8 cellular contexts compared by ENCODE assay signal in the genomic region with DNA sequence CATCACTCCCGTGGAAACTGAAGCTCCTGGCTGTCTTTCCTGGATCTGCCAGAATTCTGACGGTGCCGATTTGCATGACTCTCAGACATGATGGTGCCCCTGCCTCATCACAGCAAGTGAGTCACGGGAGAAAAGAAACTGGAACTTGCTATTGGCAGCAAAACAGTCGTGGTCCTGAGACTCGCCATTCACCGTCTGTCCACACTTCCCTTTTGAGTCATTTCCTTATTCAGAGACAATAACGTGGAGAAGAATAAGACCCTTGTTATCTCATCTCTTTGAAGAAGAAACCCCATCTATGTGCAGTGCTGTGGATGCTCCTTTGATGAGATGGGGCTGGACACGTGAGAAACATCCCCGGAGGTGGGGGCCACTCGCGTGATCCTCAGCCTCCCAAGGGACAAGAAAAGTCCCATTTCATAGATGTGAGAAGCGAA. TPM values are rescaled to one million over a fixed set of nuclear protein-coding genes. Genes with fewer than 3 reads are reported as not detected.
A peak's percentile ranks its signal among the peaks of the same experiment; 100 is the strongest.
DNase-seq lines count a peak whose midpoint lies in the region; ATAC-seq and TF ChIP-seq lines count a peak whose summit lies in the region.

No MANE protein-coding gene starts in this region.

- H3K4me3 Mint-ChIP-seq in activated CD4-positive, alpha-beta memory T cell treated with anti-CD3 and anti-CD28 coated beads, Interleukin-2, amount 10 ng/mL, durations not matched to agents 7 days and 5 days, result peak overlapping the region; percentile 59

- peaks cover 7% of the 10 kb centered on the region for H3K27me3 Mint-ChIP-seq in activated CD4-positive, alpha-beta memory T cell treated with anti-CD3 and anti-CD28 coated beads, Interleukin-2, amount 10 ng/mL, durations not matched to agents 7 days and 5 days

- POLR2A ChIA-PET in activated CD4-positive, alpha-beta memory T cell treated with anti-CD3 and anti-CD28 coated beads, Interleukin-2, amount 10 ng/mL, durations not matched to agents 7 days and 5 days (lab: Charles Lee), result interaction anchor here (1.8 kb wide), 1 partner anchor 31 kb away, joined by 5 read pairs; a partner anchor contains a TSS

- TF ChIP-seq POLR2A in GM19099 (IDR thresholded peaks at IDR 0.05; ENCODE audit: extremely low read depth, insufficient read length, low read depth), result peak; percentile 1

- no peaks in the 10 kb centered on the region for H3K9me3 Mint-ChIP-seq in activated CD4-positive, alpha-beta memory T cell treated with anti-CD3 and anti-CD28 coated beads, Interleukin-2, amount 10 ng/mL, durations not matched to agents 7 days and 5 days

- DNase-seq in CD1c-positive myeloid dendritic cell (ENCODE audit: extremely low spot score), result peak; percentile 73
- DNase-seq in activated CD4-positive, alpha-beta memory T cell treated with anti-CD3 and anti-CD28 coated beads, Interleukin-2, amount 10 ng/mL, durations not matched to agents 7 days and 5 days, result no peak
- DNase-seq in pulmonary artery endothelial cell (ENCODE audit: low read depth, low spot score), result peak; percentile 17
- DNase-seq in LoVo (ENCODE audit: low spot score), result no peak
- no peak for DNase-seq in COR-L47 (lab: John Stamatoyannopoulos, UW)
- no peak for DNase-seq in DMS153 (lab: John Stamatoyannopoulos, UW)

- H3K4me1 Mint-ChIP-seq in activated CD4-positive, alpha-beta memory T cell treated with anti-CD3 and anti-CD28 coated beads, Interleukin-2, amount 10 ng/mL, durations not matched to agents 7 days and 5 days, result peaks cover 31% of the 10 kb centered on the region

- H3K36me3 Mint-ChIP-seq in activated CD4-positive, alpha-beta memory T cell treated with anti-CD3 and anti-CD28 coated beads, Interleukin-2, amount 10 ng/mL, durations not matched to agents 7 days and 5 days (ENCODE audit: low read depth), result no peaks in the 10 kb centered on the region

- peak; percentile 59 for ATAC-seq in HG03280 (IDR thresholded peaks at IDR 0.05; ENCODE audit: unreplicated experiment)

- no peak overlapping the region for H3K27ac Mint-ChIP-seq in activated CD4-positive, alpha-beta memory T cell treated with anti-CD3 and anti-CD28 coated beads, Interleukin-2, amount 10 ng/mL, durations not matched to agents 7 days and 5 days

- CTCF ChIA-PET in activated CD4-positive, alpha-beta memory T cell treated with anti-CD3 and anti-CD28 coated beads, Interleukin-2, amount 10 ng/mL, durations not matched to agents 7 days and 5 days (lab: Charles Lee), result no interaction called here

RNA-seq across cellular contexts. Expression of a gene that starts 4.2 kb away (rescaled TPM):
- not detected for total RNA-seq in activated CD4-positive, alpha-beta memory T cell treated with anti-CD3 and anti-CD28 coated beads, Interleukin-2, amount 10 ng/mL, durations not matched to agents 7 days and 5 days
- total RNA-seq in pulmonary artery endothelial cell, result not detected in 2 replicates

RNA-seq across cellular contexts. Expression of a gene that starts 30.6 kb away (rescaled TPM):
- total RNA-seq in activated CD4-positive, alpha-beta memory T cell treated with anti-CD3 and anti-CD28 coated beads, Interleukin-2, amount 10 ng/mL, durations not matched to agents 7 days and 5 days, result 10 to 100 TPM; 20.0 to 20.3 TPM
- not detected in 2 replicates for total RNA-seq in pulmonary artery endothelial cell

Comparison
In these comparisons a context has a peak if more than half of its experiments do, and no peak if none do; other contexts are left out.
1. DNase-seq: peak in CD1c-positive myeloid dendritic cell (single experiment) and pulmonary artery endothelial cell (single experiment); none in activated CD4-positive, alpha-beta memory T cell treated with anti-CD3 and anti-CD28 coated beads, Interleukin-2, amount 10 ng/mL, durations not matched to agents 7 days and 5 days (single experiment), LoVo (single experiment), COR-L47 (single experiment) and DMS153 (single experiment).
2. RNA of a gene that starts 30.6 kb away (total RNA-seq): 20.0 to 20.3 TPM in activated CD4-positive, alpha-beta memory T cell treated with anti-CD3 and anti-CD28 coated beads, Interleukin-2, amount 10 ng/mL, durations not matched to agents 7 days and 5 days; not detected in pulmonary artery endothelial cell; every median in the first group is over 10 times any median in the second.